ENCODE assay signal across 20 cellular contexts in the genomic region with DNA sequence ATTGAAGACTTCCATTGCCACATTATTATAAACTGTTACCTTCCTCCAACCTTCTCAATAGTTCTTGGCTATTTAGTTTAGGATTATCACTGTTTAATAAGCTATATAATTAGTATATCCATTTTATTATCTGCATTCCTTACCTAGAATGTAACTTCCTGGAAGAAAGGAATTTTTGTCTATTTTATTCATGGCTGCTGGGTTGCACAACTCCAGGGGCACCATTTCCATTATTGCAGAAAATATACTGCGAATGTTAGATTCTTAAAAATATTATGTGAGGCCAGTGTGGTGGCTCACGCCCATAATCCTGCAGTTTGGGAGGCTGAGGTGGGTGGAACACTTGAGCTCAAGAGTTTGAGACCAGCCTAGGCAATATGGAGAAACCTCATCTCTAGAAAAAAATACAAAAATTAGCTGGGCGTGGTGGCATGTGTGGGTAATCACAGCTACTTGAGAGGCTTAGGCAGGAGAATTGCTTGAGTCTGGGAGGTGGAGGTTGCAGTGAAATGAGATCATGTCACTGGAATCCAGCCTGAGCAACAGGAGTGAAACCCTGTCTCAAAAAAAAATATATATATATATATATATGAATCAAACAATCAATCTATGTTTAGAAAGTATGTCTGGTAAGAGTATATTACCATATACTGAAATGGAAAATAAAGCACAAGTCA. TPM values are rescaled to one million over a fixed set of nuclear protein-coding genes. Genes with fewer than 3 reads are reported as not detected.
DNase-seq lines count a peak whose midpoint lies in the region; ATAC-seq and TF ChIP-seq lines count a peak whose summit lies in the region.
"Had no signal": no experiment of that assay in that cellular context is flagged by ENCODE, and none has a peak within 500 bp of the region (broad histone marks: within the 10 kb centered on the region; RNA-seq: fewer than 3 reads in every experiment).

No MANE protein-coding gene starts in this region.

- H3F3A ChIP-seq in PC-9 (ENCODE audit: insufficient read depth, low read depth): peaks cover 15% of the 10 kb centered on the region

- H3K4me2 ChIP-seq in PC-9: no peak overlapping the region

- CTCF ChIA-PET in PC-9 (lab: Charles Lee): interaction anchor here (0.6 to 1.8 kb wide), 2 partner anchors 42 to 1047 kb away, joined by 4 to 5 read pairs; no protein-coding TSS in a partner anchor
- CTCF ChIA-PET in activated CD4-positive, alpha-beta memory T cell treated with anti-CD3 and anti-CD28 coated beads for 36 hours (lab: Charles Lee): no interaction called here

- H3K79me2 ChIP-seq in PC-9 (ENCODE audit: low read depth): no peaks in the 10 kb centered on the region
- H3K79me2 ChIP-seq: parathyroid adenoma had no signal

- H3K4me3 ChIP-seq in PC-9: 0 out of 2 replicates have a peak overlapping the region, but pooled peaks have one; percentile 2
- H3K4me3 ChIP-seq in HAP-1: no peak overlapping the region
- H3K4me3 ChIP-seq: heart right ventricle, right lobe of liver, thyroid gland had no signal

- BruUV-seq in PC-9 (replicated peaks; lab: Mats Ljungman, UMichigan): no TSS peak

- H3K9me3 ChIP-seq in PC-9 (ENCODE audit: insufficient read depth, low read depth) (peaks cover 15% of the 10 kb centered on the region), HAP-1 (no peaks in the 10 kb centered on the region)
- H3K9me3 ChIP-seq: heart right ventricle, right lobe of liver, thyroid gland had no signal

- no peak for TF ChIP-seq CTCF in PC-9 (conservative IDR thresholded peaks at IDR 0.05)

- H2AFZ ChIP-seq in PC-9: no peak overlapping the region
- H2AFZ ChIP-seq: parathyroid adenoma had no signal

- peaks cover 36% of the 10 kb centered on the region for H3K27me3 Mint-ChIP-seq in stimulated activated naive CD8-positive, alpha-beta T cell treated with anti-CD3 and anti-CD28 coated beads, Interleukin-15, amount 100 ng/mL, for 72 hours
- peaks cover 13% of the 10 kb centered on the region for H3K27me3 Mint-ChIP-seq in activated CD4-positive, alpha-beta memory T cell treated with anti-CD3 and anti-CD28 coated beads for 36 hours
- H3K27me3 Mint-ChIP-seq: stimulated activated memory B cell treated with anti-CD40 and anti-IgM and Interleukin-4, amounts not matched to agents 10 μg/mL and 1 μg/mL and 100 μg/mL, for 72 hours had no signal

- no peak for ATAC-seq in stimulated activated naive CD8-positive, alpha-beta T cell treated with anti-CD3 and anti-CD28 coated beads, Interleukin-15, amount 100 ng/mL, for 72 hours
- ATAC-seq in stimulated activated naive CD8-positive, alpha-beta T cell treated with anti-CD3 and anti-CD28 coated beads, Interleukin-15, Interleukin-2, amounts not matched to agents 100 U/mL and 50 U/mL, for 24 hours: no peak
- ATAC-seq in sciatic nerve: no peak
- ATAC-seq: effector memory CD8-positive, alpha-beta T cell; heart right ventricle; natural killer cell; right lobe of liver; stimulated activated memory B cell treated with anti-CD40 and anti-IgM and Interleukin-4, amounts not matched to agents 10 μg/mL and 1 μg/mL and 100 μg/mL, for 72 hours; WTC11 had no signal

- H3K27me3 ChIP-seq in PC-9 (ENCODE audit: insufficient read depth, low read depth): no peaks in the 10 kb centered on the region
- no peaks in the 10 kb centered on the region for H3K27me3 ChIP-seq in HAP-1 (ENCODE audit: low read depth)
- H3K27me3 ChIP-seq: right lobe of liver, thyroid gland had no signal

- H3K36me3 ChIP-seq in PC-9 (ENCODE audit: low read depth) (peaks cover 25% of the 10 kb centered on the region), HAP-1 (replicated peaks) (no peaks in the 10 kb centered on the region)
- H3K36me3 ChIP-seq: heart right ventricle, right lobe of liver, thyroid gland had no signal

- H3K4me3 Mint-ChIP-seq in stimulated activated naive CD8-positive, alpha-beta T cell treated with anti-CD3 and anti-CD28 coated beads, Interleukin-15, amount 100 ng/mL, for 72 hours: peak overlapping the region; percentile 53 to 67
- no peak overlapping the region for H3K4me3 Mint-ChIP-seq in activated CD4-positive, alpha-beta memory T cell treated with anti-CD3 and anti-CD28 coated beads for 36 hours
- H3K4me3 Mint-ChIP-seq: effector memory CD8-positive, alpha-beta T cell; memory B cell; natural killer cell; stimulated activated memory B cell treated with anti-CD40 and anti-IgM and Interleukin-4, amounts not matched to agents 10 μg/mL and 1 μg/mL and 100 μg/mL, for 72 hours; WTC11 had no signal

- peak overlapping the region in 1 of 2 donors; percentile 72 for H3K27ac Mint-ChIP-seq in stimulated activated naive CD8-positive, alpha-beta T cell treated with anti-CD3 and anti-CD28 coated beads, Interleukin-15, amount 100 ng/mL, for 72 hours
- H3K27ac Mint-ChIP-seq in activated CD4-positive, alpha-beta memory T cell treated with anti-CD3 and anti-CD28 coated beads for 36 hours: no peak overlapping the region
- H3K27ac Mint-ChIP-seq: effector memory CD8-positive, alpha-beta T cell; memory B cell; natural killer cell; stimulated activated memory B cell treated with anti-CD40 and anti-IgM and Interleukin-4, amounts not matched to agents 10 μg/mL and 1 μg/mL and 100 μg/mL, for 72 hours; WTC11 had no signal

- intact Hi-C loops in PC-9 (cut with micrococcal nuclease; ENCODE audit: unreplicated experiment) (loop anchor here (1.0 kb wide), 1 partner anchor 37 kb away; no protein-coding TSS in a partner anchor), sciatic nerve (cut with DNase I) (no loop called here)
- intact Hi-C loops in activated CD4-positive, alpha-beta memory T cell treated with anti-CD3 and anti-CD28 coated beads for 36 hours (cut with micrococcal nuclease): no loop called here

- DNase-seq in stimulated activated naive CD8-positive, alpha-beta T cell treated with anti-CD3 and anti-CD28 coated beads, Interleukin-15, amount 100 ng/mL, for 72 hours: no peak
- DNase-seq in stimulated activated naive CD8-positive, alpha-beta T cell treated with anti-CD3 and anti-CD28 coated beads, Interleukin-15, Interleukin-2, amounts not matched to agents 100 U/mL and 50 U/mL, for 24 hours: no peak
- DNase-seq in PC-9 (peak in 1 of 2 experiments; percentile 43), epithelial cell of prostate (ENCODE audit: low read depth, low spot score) (peak; percentile 66), NCI-H1417 treated with DMSO at 0.1 percent for 48 hours (lab: John Stamatoyannopoulos, UW) (no peak), sciatic nerve (ENCODE audit: low spot score) (no peak), HAP-1 (ENCODE audit: low spot score in 2 of 2) (no peak)
- DNase-seq in activated CD4-positive, alpha-beta memory T cell treated with anti-CD3 and anti-CD28 coated beads for 36 hours: no peak
- DNase-seq: activated effector memory CD4-positive, alpha-beta T cell treated with Interleukin-2 at 50 U/mL for 16 hours; amniotic stem cell; effector memory CD8-positive, alpha-beta T cell; heart right ventricle; natural killer cell; NCI-H526 treated with DMSO at 0.1 percent for 48 hours; right lobe of liver; thyroid gland had no signal

- POLR2A ChIA-PET in PC-9 (lab: Charles Lee; ENCODE audit: unreplicated experiment): interaction anchor here (0.5 to 0.6 kb wide), 2 partner anchors 89 to 122 kb away, joined by 4 to 12 read pairs; no protein-coding TSS in a partner anchor
- POLR2A ChIA-PET in activated CD4-positive, alpha-beta memory T cell treated with anti-CD3 and anti-CD28 coated beads for 36 hours (lab: Charles Lee): no interaction called here

- no peaks in the 10 kb centered on the region for H3K9me3 Mint-ChIP-seq in stimulated activated naive CD8-positive, alpha-beta T cell treated with anti-CD3 and anti-CD28 coated beads, Interleukin-15, amount 100 ng/mL, for 72 hours
- no peaks in the 10 kb centered on the region for H3K9me3 Mint-ChIP-seq in activated CD4-positive, alpha-beta memory T cell treated with anti-CD3 and anti-CD28 coated beads for 36 hours
- H3K9me3 Mint-ChIP-seq: effector memory CD8-positive, alpha-beta T cell; memory B cell; stimulated activated memory B cell treated with anti-CD40 and anti-IgM and Interleukin-4, amounts not matched to agents 10 μg/mL and 1 μg/mL and 100 μg/mL, for 72 hours; WTC11 had no signal

- no peak overlapping the region for H3K27ac ChIP-seq in PC-9
- peak overlapping the region; percentile 95 for H3K27ac ChIP-seq in epithelial cell of prostate
- H3K27ac ChIP-seq: heart right ventricle, parathyroid adenoma, right lobe of liver, thyroid gland had no signal

- H4K20me1 ChIP-seq in PC-9 (ENCODE audit: insufficient read depth): no peaks in the 10 kb centered on the region

- in situ Hi-C loops in HAP-1 (cut with MboI; ENCODE audit: low sequenced_read_pairs): no loop called here

- H3K4me1 ChIP-seq in PC-9 (replicated peaks; ENCODE audit: insufficient read depth): peaks cover 40% of the 10 kb centered on the region
- no peaks in the 10 kb centered on the region for H3K4me1 ChIP-seq in HAP-1
- H3K4me1 ChIP-seq: heart right ventricle, parathyroid adenoma, thyroid gland had no signal

- H3K9me2 ChIP-seq in PC-9 (ENCODE audit: insufficient read depth): no peaks in the 10 kb centered on the region

- H3K4me1 Mint-ChIP-seq in stimulated activated naive CD8-positive, alpha-beta T cell treated with anti-CD3 and anti-CD28 coated beads, Interleukin-15, amount 100 ng/mL, for 72 hours: peaks cover 40% of the 10 kb centered on the region
- peaks cover 22% of the 10 kb centered on the region for H3K4me1 Mint-ChIP-seq in activated CD4-positive, alpha-beta memory T cell treated with anti-CD3 and anti-CD28 coated beads for 36 hours (ENCODE audit: low read depth)
- H3K4me1 Mint-ChIP-seq: natural killer cell, WTC11 had no signal

- H3K36me3 Mint-ChIP-seq in activated CD4-positive, alpha-beta memory T cell treated with anti-CD3 and anti-CD28 coated beads for 36 hours: no peaks in the 10 kb centered on the region
- H3K36me3 Mint-ChIP-seq: memory B cell; natural killer cell; stimulated activated memory B cell treated with anti-CD40 and anti-IgM and Interleukin-4, amounts not matched to agents 10 μg/mL and 1 μg/mL and 100 μg/mL, for 72 hours; WTC11 had no signal

RNA-seq across cellular contexts. Expression of a gene that starts 19.9 kb away (rescaled TPM):
- total RNA-seq in PC-9 (2021): 25.9 and 27.1 TPM in 2 replicates
- under 1 TPM; 0.07 to 0.22 TPM for total RNA-seq in activated CD4-positive, alpha-beta memory T cell treated with anti-CD3 and anti-CD28 coated beads for 36 hours
- 130 TPM for total RNA-seq in sciatic nerve
- total RNA-seq: natural killer cell had no signal

Comparison
In these comparisons a context has a peak if more than half of its experiments do, and no peak if none do; other contexts are left out.
1. RNA of a gene that starts 19.9 kb away (total RNA-seq): 130 TPM in sciatic nerve (single experiment) and 25.9 to 27.1 TPM in PC-9; 0.07 to 0.22 TPM in activated CD4-positive, alpha-beta memory T cell treated with anti-CD3 and anti-CD28 coated beads for 36 hours; every median in the first group is over 10 times any median in the second.